20 cellular contexts compared by ENCODE assay signal in the genomic region with DNA sequence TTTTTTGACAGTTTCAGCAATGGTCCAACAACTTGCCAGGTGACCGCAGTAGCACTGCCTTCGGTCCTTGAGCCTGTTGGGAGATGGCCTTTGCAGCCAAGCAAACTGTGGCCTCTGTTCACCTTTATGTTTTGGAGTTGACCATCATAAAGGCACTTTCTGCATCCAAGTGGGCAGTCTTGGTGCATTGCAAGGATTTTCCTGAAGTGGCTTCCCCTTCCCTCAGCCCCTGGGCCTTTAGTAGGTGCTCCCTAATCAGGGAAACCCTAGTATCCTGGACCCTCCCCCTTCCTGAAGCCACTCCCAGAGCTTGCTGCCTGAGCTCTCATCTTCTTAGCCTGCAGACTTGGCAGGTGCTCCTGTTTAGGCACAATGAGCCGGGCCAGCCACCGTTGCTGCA.
DNase-seq lines count a peak whose midpoint lies in the region; TF ChIP-seq lines count a peak whose summit lies in the region.
"Had no signal": no experiment of that assay in that cellular context is flagged by ENCODE, and none has a peak within 500 bp of the region (broad histone marks: within the 10 kb centered on the region; RNA-seq: fewer than 3 reads in every experiment).

No MANE protein-coding gene starts in this region.

- H2BK5ac ChIP-seq in mesenchymal stem cell (ENCODE audit: low read depth, low read length, poor library complexity, severe bottlenecking) = no peak overlapping the region

- peak overlapping the region; percentile 21 for H4K8ac ChIP-seq in mesenchymal stem cell (ENCODE audit: low read length)

- H3K27me3 Mint-ChIP-seq in CD14-positive monocyte (ENCODE audit: low read depth in 3 of 3) (peaks cover 0 to 5% (median 4%) of the 10 kb centered on the region in 3 donors), type B pancreatic cell (peaks cover 43% of the 10 kb centered on the region)

- H3K4me1 ChIP-seq in mesenchymal stem cell (ENCODE audit: control insufficient read depth, insufficient read depth, low read depth, low read length) = peaks cover 1% of the 10 kb centered on the region
- H3K4me1 ChIP-seq in SJCRH30 = peaks cover 10% of the 10 kb centered on the region
- H3K4me1 ChIP-seq: A549 had no signal

- no peak overlapping the region for H2AK5ac ChIP-seq in mesenchymal stem cell (ENCODE audit: low read length, severe bottlenecking)

- H3K9ac ChIP-seq in mesenchymal stem cell (ENCODE audit: low read length) = no peak overlapping the region
- H3K9ac ChIP-seq: GM23248 had no signal

- H3K36me3 Mint-ChIP-seq in CD14-positive monocyte (no peaks in the 10 kb centered on the region), type B pancreatic cell (peaks cover 3% of the 10 kb centered on the region)
- H3K36me3 Mint-ChIP-seq: CD8-positive, alpha-beta T cell had no signal

- no peak overlapping the region for H4K91ac ChIP-seq in mesenchymal stem cell (ENCODE audit: low read length)

- no peak overlapping the region for H3K23ac ChIP-seq in mesenchymal stem cell (ENCODE audit: low read length in 2 of 2)

- H3K36me3 ChIP-seq in mesenchymal stem cell (ENCODE audit: control insufficient read depth in 1 of 2, insufficient read depth in 2 of 2, low read depth in 1 of 2, low read length in 2 of 2) (no peaks in the 10 kb centered on the region), SJCRH30 (no peaks in the 10 kb centered on the region)

- DNase-seq in CD14-positive monocyte (ENCODE audit: low spot score) (peak; percentile 33), coronary artery (ENCODE audit: low spot score) (peak; percentile 52), mesenchymal stem cell (no peak), type B pancreatic cell (ENCODE audit: extremely low spot score, unreplicated experiment) (no peak), ecto neural progenitor cell (ENCODE audit: low spot score) (no peak), SJCRH30 (no peak)
- no peak for DNase-seq in NK-92 treated with Interleukin-12 subunit alpha and Interleukin-12 subunit beta, amount 100 ng/mL, for 24 hours (lab: John Stamatoyannopoulos, UW)
- DNase-seq: AML-193; Calu3; CD8-positive, alpha-beta T cell; DND-41; EL; GM23248; HCEC 1CT had no signal

- no peaks in the 10 kb centered on the region for H3K79me1 ChIP-seq in mesenchymal stem cell (replicated peaks; ENCODE audit: low read length, poor library complexity, severe bottlenecking)

- H3K4me3 ChIP-seq in coronary artery (no peak overlapping the region), mesenchymal stem cell (ENCODE audit: insufficient read depth in 1 of 2, low read depth in 1 of 2, low read length in 2 of 2) (no peak overlapping the region), SJCRH30 (no peak overlapping the region)
- H3K4me3 ChIP-seq: A549, GM12878, GM23248, K562 had no signal

- H3K4me2 ChIP-seq in mesenchymal stem cell (ENCODE audit: low read length, poor library complexity, severe bottlenecking) = no peak overlapping the region
- H3K4me2 ChIP-seq: A549 had no signal

- H3K27ac Mint-ChIP-seq in CD14-positive monocyte (no peak overlapping the region), type B pancreatic cell (peak overlapping the region; percentile 42)
- H3K27ac Mint-ChIP-seq: CD8-positive, alpha-beta T cell had no signal

- H3K9me3 ChIP-seq in mesenchymal stem cell (ENCODE audit: control insufficient read depth, low read length) = no peaks in the 10 kb centered on the region
- no peaks in the 10 kb centered on the region for H3K9me3 ChIP-seq in SJCRH30 (replicated peaks)
- H3K9me3 ChIP-seq: A549 had no signal

- intact Hi-C loops in CD14-positive monocyte (cut with micrococcal nuclease) = no loop called here

- H3K9me3 Mint-ChIP-seq in CD14-positive monocyte = peaks cover 0 to 2% (median 0%) of the 10 kb centered on the region in 7 donors
- H3K9me3 Mint-ChIP-seq in type B pancreatic cell = no peaks in the 10 kb centered on the region
- H3K9me3 Mint-ChIP-seq: CD8-positive, alpha-beta T cell had no signal

- H2BK15ac ChIP-seq in mesenchymal stem cell (ENCODE audit: low read depth, poor library complexity, severe bottlenecking) = no peak overlapping the region

- H3K14ac ChIP-seq in mesenchymal stem cell (ENCODE audit: low read length in 2 of 2) = no peak overlapping the region

- TF ChIP-seq CTCF in CD14-positive monocyte (IDR thresholded peaks at IDR 0.05) (no peak), coronary artery (IDR thresholded peaks at IDR 0.05) (no peak), type B pancreatic cell (conservative IDR thresholded peaks at IDR 0.05) (no peak)

- no peak overlapping the region for H3K27ac ChIP-seq in coronary artery
- H3K27ac ChIP-seq in mesenchymal stem cell (ENCODE audit: low read length, poor library complexity, severe bottlenecking) = no peak overlapping the region
- H3K27ac ChIP-seq in SJCRH30 = no peak overlapping the region
- H3K27ac ChIP-seq: 22Rv1, A549, C4-2B, GM23248, HL-60 had no signal

- no peak overlapping the region for H3K18ac ChIP-seq in mesenchymal stem cell (ENCODE audit: low read depth in 1 of 2, low read length in 2 of 2)

- H2BK12ac ChIP-seq in mesenchymal stem cell (ENCODE audit: low read length in 2 of 2) = no peak overlapping the region

- H3K4me3 Mint-ChIP-seq in CD14-positive monocyte (no peak overlapping the region), type B pancreatic cell (no peak overlapping the region)
- H3K4me3 Mint-ChIP-seq: CD8-positive, alpha-beta T cell had no signal

- no peak overlapping the region for H3K4ac ChIP-seq in mesenchymal stem cell (ENCODE audit: low read depth in 1 of 2, low read length in 2 of 2)

- H3K4me1 Mint-ChIP-seq in CD14-positive monocyte (no peaks in the 10 kb centered on the region), type B pancreatic cell (ENCODE audit: unreplicated experiment) (peaks cover 23% of the 10 kb centered on the region)

- H2BK120ac ChIP-seq in mesenchymal stem cell (ENCODE audit: low read depth, low read length) = no peak overlapping the region

- WGBS in mesenchymal stem cell = 91% methylated on average over 4 of the region's 4 CpGs

- no peak overlapping the region for H2AFZ ChIP-seq in mesenchymal stem cell (ENCODE audit: low read depth, low read length)
- H2AFZ ChIP-seq: GM23248 had no signal

- H3K27me3 ChIP-seq in mesenchymal stem cell (ENCODE audit: control insufficient read depth in 1 of 2, insufficient read depth in 1 of 2, low read length in 2 of 2) (no peaks in the 10 kb centered on the region), SJCRH30 (no peaks in the 10 kb centered on the region)

Comparison
In these comparisons a context has a peak if more than half of its experiments do, and no peak if none do; other contexts are left out.
1. DNase-seq: peak in CD14-positive monocyte (single experiment) and coronary artery (single experiment); none in mesenchymal stem cell (single experiment), type B pancreatic cell (single experiment), NK-92 treated with Interleukin-12 subunit alpha and Interleukin-12 subunit beta, amount 100 ng/mL, for 24 hours (single experiment), ecto neural progenitor cell (single experiment) and SJCRH30 (0 of 2).